20 cellular contexts compared by ENCODE assay signal in the genomic region with DNA sequence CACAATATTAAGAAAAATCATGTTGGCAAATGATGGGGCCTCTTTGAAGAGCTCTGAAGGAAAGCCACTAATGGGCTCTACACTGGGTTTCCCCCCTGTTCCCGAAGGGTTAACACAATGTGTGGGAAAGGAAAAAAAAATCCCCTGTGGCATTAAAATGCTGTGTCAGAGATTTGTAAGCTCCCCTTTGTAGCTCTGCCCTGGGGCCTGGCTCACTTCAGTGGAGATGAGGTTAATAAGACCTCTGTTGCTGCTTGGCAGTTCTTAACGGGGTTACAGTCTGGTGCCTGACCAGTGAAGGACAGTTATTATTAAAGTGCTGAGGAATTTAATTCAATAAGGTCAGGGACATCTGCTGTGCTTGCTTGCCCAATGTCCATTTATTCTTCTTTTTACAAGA.
DNase-seq lines count a peak whose midpoint lies in the region; ATAC-seq and TF ChIP-seq lines count a peak whose summit lies in the region.
"Had no signal": no experiment of that assay in that cellular context is flagged by ENCODE, and none has a peak within 500 bp of the region (broad histone marks: within the 10 kb centered on the region; RNA-seq: fewer than 3 reads in every experiment).

No MANE protein-coding gene starts in this region.

- peaks cover 29% of the 10 kb centered on the region for H3K4me1 ChIP-seq in adipocyte (ENCODE audit: control insufficient read depth, insufficient read depth, low read length)
- peaks cover 6 to 77% (median 32%) of the 10 kb centered on the region in 9 donors for H3K4me1 ChIP-seq in heart right ventricle
- no peaks in the 10 kb centered on the region for H3K4me1 ChIP-seq in colonic mucosa

- peak overlapping the region; percentile 71 for H3K9ac ChIP-seq in adipocyte (ENCODE audit: low read length)
- H3K9ac ChIP-seq in colonic mucosa (ENCODE audit: low read depth in 2 of 2, low read length in 2 of 2) = no peak overlapping the region

- H3K4me3 ChIP-seq in adipocyte (ENCODE audit: low read length) (peak overlapping the region; percentile 33), heart right ventricle (no peak overlapping the region), colonic mucosa (no peak overlapping the region)
- H3K4me3 ChIP-seq: cardiac muscle cell, gastroesophageal sphincter, spleen had no signal

- TF ChIP-seq CTCF in heart right ventricle (IDR thresholded peaks at IDR 0.05) (no peak), colonic mucosa (IDR thresholded peaks at IDR 0.05) (no peak)

- 46 to 48% methylated on average over 2 of the region's 2 CpGs for WGBS in heart right ventricle, 2 donors

- DNase-seq in NCI-H524 (lab: John Stamatoyannopoulos, UW) (peak; percentile 54 to 62), adipocyte (ENCODE audit: low read depth) (peak; percentile 29), heart right ventricle (peak in 1 of 2 donors; percentile 15), renal cortical epithelial cell (ENCODE audit: low read depth) (peak; percentile 81), NCI-H1048 (lab: John Stamatoyannopoulos, UW) (no peak), AG20443 (ENCODE audit: low spot score) (no peak), colonic mucosa (no peak)
- DNase-seq: activated CD4-positive, alpha-beta T cell treated with anti-CD3 and anti-CD28 coated beads, Interleukin-2, amount 10 ng/mL, durations not matched to agents 7 days and 5 days; activated naive CD8-positive, alpha-beta T cell treated with anti-CD3 and anti-CD28 coated beads for 36 hours; activated T-cell treated with anti-CD3 and anti-CD28 coated beads, Interleukin-2, amount 50 U/mL, for 1 hour; CD4-positive, alpha-beta T cell; H9; Kasumi-1; NCI-H146; spleen; stimulated activated naive B cell treated with anti-CD40 and anti-IgM and Interleukin-4, amounts not matched to agents 10 μg/mL and 1 μg/mL and 100 μg/mL, for 72 hours; T-cell had no signal

- no peaks in the 10 kb centered on the region for H3K27me3 ChIP-seq in adipocyte (replicated peaks; ENCODE audit: control insufficient read depth, insufficient read depth, low read length)
- H3K27me3 ChIP-seq in heart right ventricle = no peaks in the 10 kb centered on the region
- H3K27me3 ChIP-seq in colonic mucosa = no peaks in the 10 kb centered on the region
- H3K27me3 ChIP-seq: cardiac muscle cell, gastroesophageal sphincter, spleen had no signal

- intact Hi-C loops in heart right ventricle (cut with DNase I) = no loop called here
- intact Hi-C loops in colonic mucosa (cut with DNase I) = no loop called here

- ATAC-seq in heart right ventricle (peak; percentile 62 to 85 (median 77)), GM18498 (IDR thresholded peaks at IDR 0.05; ENCODE audit: unreplicated experiment) (no peak)
- ATAC-seq: gastroesophageal sphincter; stimulated activated naive B cell treated with anti-CD40 and anti-IgM and Interleukin-4, amounts not matched to agents 10 μg/mL and 1 μg/mL and 100 μg/mL, for 72 hours; T-cell had no signal

- peak overlapping the region in 7 of 10 donors; percentile 30 to 74 (median 56) for H3K27ac ChIP-seq in heart right ventricle
- H3K27ac ChIP-seq in colonic mucosa = no peak overlapping the region
- H3K27ac ChIP-seq: cardiac muscle cell, gastroesophageal sphincter had no signal

- no peaks in the 10 kb centered on the region for H3K36me3 ChIP-seq in adipocyte (ENCODE audit: control insufficient read depth, insufficient read depth, low read length, severe bottlenecking)
- no peaks in the 10 kb centered on the region for H3K36me3 ChIP-seq in heart right ventricle
- H3K36me3 ChIP-seq in colonic mucosa = no peaks in the 10 kb centered on the region
- H3K36me3 ChIP-seq: cardiac muscle cell, gastroesophageal sphincter, spleen had no signal

- H3K9me3 ChIP-seq in adipocyte (ENCODE audit: control insufficient read depth, low read length) = no peaks in the 10 kb centered on the region
- H3K9me3 ChIP-seq in heart right ventricle = no peaks in the 10 kb centered on the region
- H3K9me3 ChIP-seq in colonic mucosa = no peaks in the 10 kb centered on the region
- H3K9me3 ChIP-seq: gastroesophageal sphincter, spleen had no signal

Comparison
In these comparisons a context has a peak if more than half of its experiments do, and no peak if none do; other contexts are left out.
1. DNase-seq: peak in NCI-H524 (2 of 2), adipocyte (single experiment) and renal cortical epithelial cell (single experiment); none in NCI-H1048 (single experiment), AG20443 (single experiment) and colonic mucosa (single experiment).